Comparison of ENCODE assay signal across 21 cellular contexts in genomic region chr2:218013289-218013688, GRCh38. TPM values are rescaled to one million over a fixed set of nuclear protein-coding genes. Genes with fewer than 3 reads are reported as not detected.
A peak's percentile ranks its signal among the peaks of the same experiment; 100 is the strongest.
DNase-seq lines count a peak whose midpoint lies in the region; ATAC-seq, FAIRE-seq and TF ChIP-seq lines count a peak whose summit lies in the region.
"Had no signal": no experiment of that assay in that cellular context is flagged by ENCODE, and none has a peak within 500 bp of the region (broad histone marks: within the 10 kb centered on the region; RNA-seq: fewer than 3 reads in every experiment).

No MANE protein-coding gene starts in this region.

- no peak for TF ChIP-seq RAD21 in HepG2 (CRISPR knock-in tag; IDR thresholded peaks at IDR 0.05)

- H3K4me3 Mint-ChIP-seq in neural progenitor cell: no peak overlapping the region
- H3K4me3 Mint-ChIP-seq: B cell; CD4-positive, alpha-beta T cell had no signal

- ATAC-seq in Right ventricle myocardium superior (ENCODE audit: poor library complexity): no peak
- ATAC-seq in HepG2: no peak

- H3F3A ChIP-seq in neural progenitor cell (ENCODE audit: low read depth): peaks cover 14% of the 10 kb centered on the region

- peaks cover 0 to 62% of the 10 kb centered on the region in 2 donors for H3K4me1 ChIP-seq in right atrium auricular region
- H3K4me1 ChIP-seq in NT2/D1 (ENCODE audit: insufficient read depth, insufficient read length): peaks cover 29% of the 10 kb centered on the region
- H3K4me1 ChIP-seq in neural progenitor cell: peaks cover 41% of the 10 kb centered on the region
- peaks cover 24% of the 10 kb centered on the region for H3K4me1 ChIP-seq in HepG2 (ENCODE audit: insufficient read depth, low read length)
- H3K4me1 ChIP-seq: HAP-1 had no signal

- no peak overlapping the region for H3K4me2 ChIP-seq in neural progenitor cell
- H3K4me2 ChIP-seq in HepG2 (ENCODE audit: low read depth, low read length): no peak overlapping the region

- peak overlapping the region; percentile 50 for H3K27ac Mint-ChIP-seq in neural progenitor cell
- H3K27ac Mint-ChIP-seq: B cell; CD4-positive, alpha-beta T cell; IgD-negative memory B cell had no signal

- H3K4me3 ChIP-seq in right atrium auricular region: no peak overlapping the region
- H3K4me3 ChIP-seq in NT2/D1 (ENCODE audit: insufficient read length, low read depth): no peak overlapping the region
- H3K4me3 ChIP-seq in neural progenitor cell: no peak overlapping the region
- no peak overlapping the region for H3K4me3 ChIP-seq in HepG2 (replicated peaks in 1 of 3; ENCODE audit: insufficient read depth in 1 of 3, low read depth in 2 of 3, low read length in 3 of 3)
- H3K4me3 ChIP-seq: GM23248, HAP-1 had no signal

- no peaks in the 10 kb centered on the region for H3K27me3 ChIP-seq in right atrium auricular region
- peaks cover 42% of the 10 kb centered on the region for H3K27me3 ChIP-seq in NT2/D1 (ENCODE audit: insufficient read depth, insufficient read length)
- H3K27me3 ChIP-seq in neural progenitor cell: peaks cover 46% of the 10 kb centered on the region
- peaks cover 7 to 66% of the 10 kb centered on the region in 2 experiments for H3K27me3 ChIP-seq in HepG2 (ENCODE audit: control insufficient read depth in 1 of 2, insufficient read depth in 2 of 2, low read length in 2 of 2)

- TF ChIP-seq CTCF in right atrium auricular region (IDR thresholded peaks at IDR 0.05) (no peak), neural progenitor cell (IDR thresholded peaks at IDR 0.05) (no peak), HepG2 (CRISPR knock-in tag; IDR thresholded peaks at IDR 0.05) (no peak)

- in situ Hi-C loops in HepG2 (cut with HindIII; ENCODE audit: extremely low pct_ligation_motif_present, low pct_unique_long_range_greater_than_20kb): no loop called here

- TF ChIP-seq EP300 in HepG2 (IDR thresholded peaks at IDR 0.05; ENCODE audit: low read depth in 2 of 2, low read length in 2 of 2) (no peak), HepG2 (CRISPR knock-in tag; IDR thresholded peaks at IDR 0.05; ENCODE audit: borderline replicate concordance) (no peak)

- intact Hi-C loops in Right ventricle myocardium superior (cut with DNase I): no loop called here
- intact Hi-C loops in HepG2 (cut with micrococcal nuclease; ENCODE audit: unreplicated experiment): no loop called here

- H2AFZ ChIP-seq in neural progenitor cell (replicated peaks): no peak overlapping the region
- no peak overlapping the region for H2AFZ ChIP-seq in HepG2 (ENCODE audit: low read length)
- H2AFZ ChIP-seq: GM23248 had no signal

- H3K4me1 Mint-ChIP-seq in neural progenitor cell: peaks cover 48% of the 10 kb centered on the region

- peak; percentile 16 for DNase-seq in Right ventricle myocardium superior
- DNase-seq in right atrium auricular region (ENCODE audit: low spot score): no peak
- no peak for DNase-seq in NT2/D1 (ENCODE audit: low read depth, low spot score)
- DNase-seq in neural progenitor cell (ENCODE audit: low spot score): no peak
- no peak for DNase-seq in hypothalamus (lab: John Stamatoyannopoulos, UW)
- no peak for DNase-seq in HepG2 (ENCODE audit: low spot score)
- no peak for DNase-seq in NCI-H2171 treated with DMSO at 0.1 percent for 48 hours (lab: John Stamatoyannopoulos, UW)
- DNase-seq: 8988T; CD4-positive, alpha-beta T cell; DMS153; DMS79 treated with DMSO at 0.1 percent for 48 hours; GF-D8; GM23248; KBM-7 had no signal

- CTCF ChIA-PET in HepG2 (lab: Yijun Ruan, JAX; ENCODE audit: low intra/inter-chr PET ratio, low total read pairs): no interaction called here

- no peak overlapping the region for H3K27ac ChIP-seq in right atrium auricular region
- no peak overlapping the region for H3K27ac ChIP-seq in neural progenitor cell
- H3K27ac ChIP-seq in HepG2 (ENCODE audit: extremely low read length, insufficient read depth, low read length): no peak overlapping the region
- H3K27ac ChIP-seq: C4-2B, GM23248, HL-60 had no signal

- no peak for FAIRE-seq in HepG2 (lab: Jason Lieb, UNC)

- H3K9me3 ChIP-seq in right atrium auricular region: no peaks in the 10 kb centered on the region
- H3K9me3 ChIP-seq in NT2/D1 (ENCODE audit: insufficient read depth, low read length): no peaks in the 10 kb centered on the region
- no peaks in the 10 kb centered on the region for H3K9me3 ChIP-seq in neural progenitor cell (ENCODE audit: low read depth)
- H3K9me3 ChIP-seq in HepG2 (ENCODE audit: low read length): no peaks in the 10 kb centered on the region
- H3K9me3 ChIP-seq: HAP-1 had no signal

- H4K20me1 ChIP-seq in neural progenitor cell (ENCODE audit: low read depth): no peaks in the 10 kb centered on the region
- H4K20me1 ChIP-seq in HepG2 (ENCODE audit: insufficient read depth, low read length): no peaks in the 10 kb centered on the region

- H3K27me3 Mint-ChIP-seq in neural progenitor cell (ENCODE audit: insufficient read depth, low read depth): peaks cover 19% of the 10 kb centered on the region

- WGBS in HepG2 (ENCODE audit: low lambda C conversion rate): 14% methylated on average over 2 of the region's 2 CpGs

- no peaks in the 10 kb centered on the region for H3K36me3 Mint-ChIP-seq in neural progenitor cell
- H3K36me3 Mint-ChIP-seq: IgD-negative memory B cell had no signal

- BruUV-seq in HepG2 (replicated peaks; lab: Mats Ljungman, UMichigan): no TSS peak

- no peaks in the 10 kb centered on the region for H3K36me3 ChIP-seq in right atrium auricular region
- no peaks in the 10 kb centered on the region for H3K36me3 ChIP-seq in NT2/D1 (ENCODE audit: insufficient read depth, insufficient read length, low read length)
- no peaks in the 10 kb centered on the region for H3K36me3 ChIP-seq in neural progenitor cell
- H3K36me3 ChIP-seq in HepG2 (replicated peaks in 1 of 2; ENCODE audit: control insufficient read depth in 1 of 2, insufficient read depth in 2 of 2, low read length in 2 of 2): no peaks in the 10 kb centered on the region
- H3K36me3 ChIP-seq: HAP-1 had no signal

- H3K9ac ChIP-seq in NT2/D1 (ENCODE audit: insufficient read length, low read depth) (peak overlapping the region; percentile 21), neural progenitor cell (no peak overlapping the region), HepG2 (ENCODE audit: insufficient read depth, low read depth, low read length) (no peak overlapping the region)
- H3K9ac ChIP-seq: GM23248 had no signal

- POLR2A ChIA-PET in HepG2 (lab: Yijun Ruan, JAX): no interaction called here

- H3K9me3 Mint-ChIP-seq in neural progenitor cell: no peaks in the 10 kb centered on the region
- H3K9me3 Mint-ChIP-seq: CD4-positive, alpha-beta T cell; IgD-negative memory B cell had no signal

- no peaks in the 10 kb centered on the region for H3K79me2 ChIP-seq in neural progenitor cell (ENCODE audit: low read depth)
- H3K79me2 ChIP-seq in HepG2 (ENCODE audit: insufficient read depth, low read length): no peaks in the 10 kb centered on the region

- TF ChIP-seq POLR2A in HepG2 (IDR thresholded peaks at IDR 0.05; ENCODE audit: insufficient read depth in 1 of 2, low read depth in 2 of 2, low read length in 2 of 2): no peak

RNA-seq across cellular contexts. Expression of gene TNS1, which starts 10.5 kb away (rescaled TPM):
- total RNA-seq in Right ventricle myocardium superior (722 TPM), right atrium auricular region (100 to 1,000 TPM; 393 to 720 TPM), neural progenitor cell (ENCODE audit: low replicate concordance) (0.24 and 2.3 TPM in 2 replicates), HepG2 (2016; rRNA removed; fragmentation: Illumina TruSeq; extraction: Trizol) (1.9 TPM in 2 replicates)
- total RNA-seq in HepG2 (2016; cell fraction: cytosol; rRNA removed; fragmentation: Illumina TruSeq; extraction: Trizol; ENCODE audit: low read depth): 0.51 and 0.71 TPM in 2 replicates
- total RNA-seq in HepG2 (2016; cell fraction: insoluble cytoplasmic fraction; rRNA removed; fragmentation: Illumina TruSeq; extraction: Trizol): 1.1 and 1.7 TPM in 2 replicates
- 1.9 and 2.2 TPM in 2 replicates for total RNA-seq in HepG2 (2016; cell fraction: membrane; rRNA removed; fragmentation: Illumina TruSeq; extraction: Trizol)
- total RNA-seq in HepG2 (2016; cell fraction: nucleus; rRNA removed; fragmentation: Illumina TruSeq; extraction: Trizol): 3.7 and 4.7 TPM in 2 replicates
- 118 and 127 TPM in 2 replicates for polyA plus RNA-seq in HepG2 (2011; rRNA removed)
- polyA plus RNA-seq in HepG2 (2011; cell fraction: cytosol; rRNA removed): 72.1 and 78.8 TPM in 2 replicates
- polyA plus RNA-seq in HepG2 (2011; cell fraction: nucleus; rRNA removed): 302 and 373 TPM in 2 replicates
- polyA plus RNA-seq in HepG2 (2012): 63.6 and 87.8 TPM in 2 replicates
- 0.35 and 0.62 TPM in 2 replicates for polyA plus RNA-seq in HepG2 (2016; cell fraction: cytosol; fragmentation: Illumina TruSeq; extraction: Trizol; ENCODE audit: low read depth)
- 1.3 and 1.7 TPM in 2 replicates for polyA plus RNA-seq in HepG2 (2016; cell fraction: insoluble cytoplasmic fraction; fragmentation: Illumina TruSeq; extraction: Trizol; ENCODE audit: low read depth)
- polyA plus RNA-seq in HepG2 (2016; cell fraction: membrane; fragmentation: Illumina TruSeq; extraction: Trizol; ENCODE audit: low read depth): 0.73 and 0.90 TPM in 2 replicates
- 1.9 and 2.0 TPM in 2 replicates for polyA plus RNA-seq in HepG2 (2016; cell fraction: nucleus; fragmentation: Illumina TruSeq; extraction: Trizol; ENCODE audit: insufficient read depth, low read depth)
- 3.6 and 445 TPM in 2 replicates for polyA minus RNA-seq in HepG2 (2011; rRNA and poly(A)+ RNA removed; ENCODE audit: low replicate concordance)
- 116 and 155 TPM in 2 replicates for polyA minus RNA-seq in HepG2 (2011; cell fraction: cytosol; rRNA and poly(A)+ RNA removed)
- polyA minus RNA-seq in HepG2 (2011; cell fraction: nucleus; rRNA and poly(A)+ RNA removed): 504 and 544 TPM in 2 replicates
- polyA plus RNA-seq: IgD-negative memory B cell had no signal

RNA-seq across cellular contexts. Expression of gene RUFY4, which starts 55.8 kb away (rescaled TPM):
- not detected for total RNA-seq in Right ventricle myocardium superior
- under 1 TPM in 1 of 2 donors, not detected in 1; 0.12 TPM for total RNA-seq in right atrium auricular region
- not detected in 2 replicates for total RNA-seq in neural progenitor cell (ENCODE audit: low replicate concordance)
- not detected in 2 replicates for total RNA-seq in HepG2 (2016; rRNA removed; fragmentation: Illumina TruSeq; extraction: Trizol)
- total RNA-seq in HepG2 (2016; cell fraction: cytosol; rRNA removed; fragmentation: Illumina TruSeq; extraction: Trizol; ENCODE audit: low read depth): not detected in 2 replicates
- not detected in 2 replicates for total RNA-seq in HepG2 (2016; cell fraction: insoluble cytoplasmic fraction; rRNA removed; fragmentation: Illumina TruSeq; extraction: Trizol)
- total RNA-seq in HepG2 (2016; cell fraction: membrane; rRNA removed; fragmentation: Illumina TruSeq; extraction: Trizol): not detected in 2 replicates
- total RNA-seq in HepG2 (2016; cell fraction: nucleus; rRNA removed; fragmentation: Illumina TruSeq; extraction: Trizol): not detected in 2 replicates
- polyA plus RNA-seq in HepG2 (2011; rRNA removed): not detected in 2 replicates
- polyA plus RNA-seq in HepG2 (2011; cell fraction: cytosol; rRNA removed): not detected in 2 replicates
- polyA plus RNA-seq in HepG2 (2011; cell fraction: nucleus; rRNA removed): 0.05 and 0.19 TPM in 2 replicates
- not detected in 2 replicates for polyA plus RNA-seq in HepG2 (2012)
- polyA plus RNA-seq in HepG2 (2016; cell fraction: cytosol; fragmentation: Illumina TruSeq; extraction: Trizol; ENCODE audit: low read depth): not detected in 2 replicates
- polyA plus RNA-seq in HepG2 (2016; cell fraction: insoluble cytoplasmic fraction; fragmentation: Illumina TruSeq; extraction: Trizol; ENCODE audit: low read depth): not detected in 2 replicates
- polyA plus RNA-seq in HepG2 (2016; cell fraction: membrane; fragmentation: Illumina TruSeq; extraction: Trizol; ENCODE audit: low read depth): not detected in 2 replicates
- polyA plus RNA-seq in HepG2 (2016; cell fraction: nucleus; fragmentation: Illumina TruSeq; extraction: Trizol; ENCODE audit: insufficient read depth, low read depth): not detected in 2 replicates
- polyA minus RNA-seq in HepG2 (2011; rRNA and poly(A)+ RNA removed; ENCODE audit: low replicate concordance): 0.33 TPM in 1 of 2 replicates, not detected in the other
- polyA minus RNA-seq in HepG2 (2011; cell fraction: cytosol; rRNA and poly(A)+ RNA removed): not detected in 2 replicates
- not detected in 2 replicates for polyA minus RNA-seq in HepG2 (2011; cell fraction: nucleus; rRNA and poly(A)+ RNA removed)
- total RNA-seq: B cell, GM23248, H4, HT1080 had no signal
- polyA plus RNA-seq: GM23248 had no signal

Comparison
In these comparisons a context has a peak if more than half of its experiments do, and no peak if none do; other contexts are left out.
1. RNA of gene TNS1, which starts 10.5 kb away (total RNA-seq): 722 TPM in Right ventricle myocardium superior (single experiment) and 393 to 720 TPM in right atrium auricular region; 0.51 to 4.7 TPM in HepG2 and 0.24 to 2.3 TPM in neural progenitor cell; every median in the first group is over 10 times any median in the second.